ENCODE assay signal across 10 cellular contexts in genomic region chr18:54147439-54147838, GRCh38.
DNase-seq lines count a peak whose midpoint lies in the region; ATAC-seq and TF ChIP-seq lines count a peak whose summit lies in the region.
"Had no signal": no experiment of that assay in that cellular context is flagged by ENCODE, and none has a peak within 500 bp of the region (broad histone marks: within the 10 kb centered on the region; RNA-seq: fewer than 3 reads in every experiment).

No MANE protein-coding gene starts in this region.

- H3K4me3 ChIP-seq in mesenchymal stem cell (ENCODE audit: insufficient read depth in 1 of 2, low read depth in 1 of 2, low read length in 2 of 2) (no peak overlapping the region), WERI-Rb-1 (ENCODE audit: low read depth, low read length) (no peak overlapping the region)

- no peak overlapping the region for H3K4me2 ChIP-seq in mesenchymal stem cell (ENCODE audit: low read length, poor library complexity, severe bottlenecking)

- no peak overlapping the region for H2BK15ac ChIP-seq in mesenchymal stem cell (ENCODE audit: low read depth, poor library complexity, severe bottlenecking)

- H3K9me3 ChIP-seq in mesenchymal stem cell (ENCODE audit: control insufficient read depth, low read length) (peaks cover 10% of the 10 kb centered on the region), WERI-Rb-1 (ENCODE audit: severe bottlenecking) (peaks cover 10% of the 10 kb centered on the region)

- DNase-seq in DMS 273 (lab: John Stamatoyannopoulos, UW; ENCODE audit: unreplicated experiment) (peak; percentile 63), DMS 273 treated with DMSO at 0.1 percent for 48 hours (lab: John Stamatoyannopoulos, UW) (no peak), mesenchymal stem cell (no peak), WERI-Rb-1 (no peak), hypothalamus (lab: John Stamatoyannopoulos, UW) (no peak), posterior vena cava (ENCODE audit: low spot score) (no peak)
- DNase-seq: GOT3 had no signal

- H2AFZ ChIP-seq in mesenchymal stem cell (ENCODE audit: low read depth, low read length): no peak overlapping the region

- H3K4me1 ChIP-seq in mesenchymal stem cell (ENCODE audit: control insufficient read depth, insufficient read depth, low read depth, low read length): peaks cover 6% of the 10 kb centered on the region

- no peak overlapping the region for H4K8ac ChIP-seq in mesenchymal stem cell (ENCODE audit: low read length)

- H3K18ac ChIP-seq in mesenchymal stem cell (ENCODE audit: low read depth in 1 of 2, low read length in 2 of 2): no peak overlapping the region

- no peak overlapping the region for H2BK120ac ChIP-seq in mesenchymal stem cell (ENCODE audit: low read depth, low read length)

- peak overlapping the region; percentile 16 for H2AK5ac ChIP-seq in mesenchymal stem cell (ENCODE audit: low read length, severe bottlenecking)

- intact Hi-C loops in posterior vena cava (cut with DNase I): no loop called here

- TF ChIP-seq CTCF in WERI-Rb-1 (IDR thresholded peaks at IDR 0.05; ENCODE audit: low read depth, low read length): no peak

- H3K36me3 ChIP-seq in mesenchymal stem cell (ENCODE audit: control insufficient read depth in 1 of 2, insufficient read depth in 2 of 2, low read depth in 1 of 2, low read length in 2 of 2) (peaks cover 2 to 17% of the 10 kb centered on the region in 2 experiments), WERI-Rb-1 (no peaks in the 10 kb centered on the region)

- no peak overlapping the region for H2BK12ac ChIP-seq in mesenchymal stem cell (ENCODE audit: low read length in 2 of 2)

- peaks cover 5% of the 10 kb centered on the region for H3K79me1 ChIP-seq in mesenchymal stem cell (replicated peaks; ENCODE audit: low read length, poor library complexity, severe bottlenecking)

- H3K14ac ChIP-seq in mesenchymal stem cell (ENCODE audit: low read length in 2 of 2): no peak overlapping the region

- no peaks in the 10 kb centered on the region for H3K27me3 ChIP-seq in mesenchymal stem cell (ENCODE audit: control insufficient read depth in 1 of 2, insufficient read depth in 1 of 2, low read length in 2 of 2)
- peaks cover 67% of the 10 kb centered on the region for H3K27me3 ChIP-seq in WERI-Rb-1 (ENCODE audit: insufficient read depth, low read depth, severe bottlenecking)

- no peak overlapping the region for H4K91ac ChIP-seq in mesenchymal stem cell (ENCODE audit: low read length)

- no peak overlapping the region for H2BK5ac ChIP-seq in mesenchymal stem cell (ENCODE audit: low read depth, low read length, poor library complexity, severe bottlenecking)

- no peak overlapping the region for H3K27ac ChIP-seq in mesenchymal stem cell (ENCODE audit: low read length, poor library complexity, severe bottlenecking)
- no peak overlapping the region for H3K27ac ChIP-seq in WERI-Rb-1
- H3K27ac ChIP-seq: 22Rv1 had no signal

- H3K23ac ChIP-seq in mesenchymal stem cell (ENCODE audit: low read length in 2 of 2): no peak overlapping the region

- 93% methylated on average over 2 of the region's 2 CpGs for WGBS in mesenchymal stem cell

- H3K4ac ChIP-seq in mesenchymal stem cell (ENCODE audit: low read depth in 1 of 2, low read length in 2 of 2): no peak overlapping the region

- ATAC-seq in GM21576 (IDR thresholded peaks at IDR 0.05; ENCODE audit: unreplicated experiment): peak; percentile 82
- ATAC-seq in HG03442 (IDR thresholded peaks at IDR 0.05; ENCODE audit: unreplicated experiment): peak; percentile 82

- no peak overlapping the region for H3K9ac ChIP-seq in mesenchymal stem cell (ENCODE audit: low read length)
